Comparison of ENCODE assay signal across 1 cellular context in the genomic region with DNA sequence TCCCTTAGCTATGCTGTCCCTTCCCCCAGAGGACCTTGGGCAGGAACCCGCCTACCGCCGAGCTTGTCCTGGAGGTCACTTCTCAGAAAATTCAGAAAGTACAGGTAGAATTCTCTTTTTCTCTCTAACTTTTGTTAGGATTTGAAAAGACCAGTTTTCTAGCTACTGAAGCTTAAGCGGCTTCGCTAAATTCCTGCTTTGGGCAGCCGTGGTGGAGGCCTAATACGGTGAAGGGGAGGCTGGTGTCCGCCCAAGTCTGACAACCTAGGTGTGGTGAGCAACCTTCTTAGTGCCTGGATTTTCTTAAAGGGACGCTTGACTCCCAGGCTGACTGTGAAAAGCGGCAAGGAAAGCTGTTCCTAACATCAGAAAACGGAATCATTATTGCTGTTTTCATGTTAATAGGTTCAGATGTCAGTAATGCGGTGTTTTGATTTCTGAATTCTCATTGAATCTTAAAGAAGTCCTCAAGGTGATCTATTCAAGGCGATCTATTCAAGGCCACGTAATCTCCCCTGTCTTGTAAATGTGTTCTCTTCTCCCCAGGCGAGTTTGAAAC.
TF ChIP-seq lines count a peak whose summit lies in the region.

No MANE protein-coding gene starts in this region.

TF ChIP-seq in WTC11, 78 proteins besides CTCF, POLR2A, EP300 and RAD21 (continued from another document):
- TF ChIP-seq, protein P1, sequence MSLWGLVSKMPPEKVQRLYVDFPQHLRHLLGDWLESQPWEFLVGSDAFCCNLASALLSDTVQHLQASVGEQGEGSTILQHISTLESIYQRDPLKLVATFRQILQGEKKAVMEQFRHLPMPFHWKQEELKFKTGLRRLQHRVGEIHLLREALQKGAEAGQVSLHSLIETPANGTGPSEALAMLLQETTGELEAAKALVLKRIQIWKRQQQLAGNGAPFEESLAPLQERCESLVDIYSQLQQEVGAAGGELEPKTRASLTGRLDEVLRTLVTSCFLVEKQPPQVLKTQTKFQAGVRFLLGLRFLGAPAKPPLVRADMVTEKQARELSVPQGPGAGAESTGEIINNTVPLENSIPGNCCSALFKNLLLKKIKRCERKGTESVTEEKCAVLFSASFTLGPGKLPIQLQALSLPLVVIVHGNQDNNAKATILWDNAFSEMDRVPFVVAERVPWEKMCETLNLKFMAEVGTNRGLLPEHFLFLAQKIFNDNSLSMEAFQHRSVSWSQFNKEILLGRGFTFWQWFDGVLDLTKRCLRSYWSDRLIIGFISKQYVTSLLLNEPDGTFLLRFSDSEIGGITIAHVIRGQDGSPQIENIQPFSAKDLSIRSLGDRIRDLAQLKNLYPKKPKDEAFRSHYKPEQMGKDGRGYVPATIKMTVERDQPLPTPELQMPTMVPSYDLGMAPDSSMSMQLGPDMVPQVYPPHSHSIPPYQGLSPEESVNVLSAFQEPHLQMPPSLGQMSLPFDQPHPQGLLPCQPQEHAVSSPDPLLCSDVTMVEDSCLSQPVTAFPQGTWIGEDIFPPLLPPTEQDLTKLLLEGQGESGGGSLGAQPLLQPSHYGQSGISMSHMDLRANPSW (CRISPR knock-in tag; conservative IDR thresholded peaks at IDR 0.05; ENCODE audit: low read depth): no peak
- TF ChIP-seq, protein P2, sequence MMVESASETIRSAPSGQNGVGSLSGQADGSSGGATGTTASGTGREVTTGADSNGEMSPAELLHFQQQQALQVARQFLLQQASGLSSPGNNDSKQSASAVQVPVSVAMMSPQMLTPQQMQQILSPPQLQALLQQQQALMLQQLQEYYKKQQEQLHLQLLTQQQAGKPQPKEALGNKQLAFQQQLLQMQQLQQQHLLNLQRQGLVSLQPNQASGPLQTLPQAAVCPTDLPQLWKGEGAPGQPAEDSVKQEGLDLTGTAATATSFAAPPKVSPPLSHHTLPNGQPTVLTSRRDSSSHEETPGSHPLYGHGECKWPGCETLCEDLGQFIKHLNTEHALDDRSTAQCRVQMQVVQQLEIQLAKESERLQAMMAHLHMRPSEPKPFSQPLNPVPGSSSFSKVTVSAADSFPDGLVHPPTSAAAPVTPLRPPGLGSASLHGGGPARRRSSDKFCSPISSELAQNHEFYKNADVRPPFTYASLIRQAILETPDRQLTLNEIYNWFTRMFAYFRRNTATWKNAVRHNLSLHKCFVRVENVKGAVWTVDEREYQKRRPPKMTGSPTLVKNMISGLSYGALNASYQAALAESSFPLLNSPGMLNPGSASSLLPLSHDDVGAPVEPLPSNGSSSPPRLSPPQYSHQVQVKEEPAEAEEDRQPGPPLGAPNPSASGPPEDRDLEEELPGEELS (CRISPR knock-in tag; IDR thresholded peaks at IDR 0.05): peak; percentile 64; the same call in 1 of the 2 replicates
- no peak for TF ChIP-seq ELF4 (CRISPR knock-in tag; IDR thresholded peaks at IDR 0.05; ENCODE audit: low read depth)
- peak; percentile 31; the same call in 1 of the 2 replicates for TF ChIP-seq NFE2L1 (CRISPR knock-in tag; IDR thresholded peaks at IDR 0.05)
- TF ChIP-seq, protein P3, sequence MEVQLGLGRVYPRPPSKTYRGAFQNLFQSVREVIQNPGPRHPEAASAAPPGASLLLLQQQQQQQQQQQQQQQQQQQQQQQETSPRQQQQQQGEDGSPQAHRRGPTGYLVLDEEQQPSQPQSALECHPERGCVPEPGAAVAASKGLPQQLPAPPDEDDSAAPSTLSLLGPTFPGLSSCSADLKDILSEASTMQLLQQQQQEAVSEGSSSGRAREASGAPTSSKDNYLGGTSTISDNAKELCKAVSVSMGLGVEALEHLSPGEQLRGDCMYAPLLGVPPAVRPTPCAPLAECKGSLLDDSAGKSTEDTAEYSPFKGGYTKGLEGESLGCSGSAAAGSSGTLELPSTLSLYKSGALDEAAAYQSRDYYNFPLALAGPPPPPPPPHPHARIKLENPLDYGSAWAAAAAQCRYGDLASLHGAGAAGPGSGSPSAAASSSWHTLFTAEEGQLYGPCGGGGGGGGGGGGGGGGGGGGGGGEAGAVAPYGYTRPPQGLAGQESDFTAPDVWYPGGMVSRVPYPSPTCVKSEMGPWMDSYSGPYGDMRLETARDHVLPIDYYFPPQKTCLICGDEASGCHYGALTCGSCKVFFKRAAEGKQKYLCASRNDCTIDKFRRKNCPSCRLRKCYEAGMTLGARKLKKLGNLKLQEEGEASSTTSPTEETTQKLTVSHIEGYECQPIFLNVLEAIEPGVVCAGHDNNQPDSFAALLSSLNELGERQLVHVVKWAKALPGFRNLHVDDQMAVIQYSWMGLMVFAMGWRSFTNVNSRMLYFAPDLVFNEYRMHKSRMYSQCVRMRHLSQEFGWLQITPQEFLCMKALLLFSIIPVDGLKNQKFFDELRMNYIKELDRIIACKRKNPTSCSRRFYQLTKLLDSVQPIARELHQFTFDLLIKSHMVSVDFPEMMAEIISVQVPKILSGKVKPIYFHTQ (CRISPR knock-in tag; IDR thresholded peaks at IDR 0.05): no peak
- no peak for TF ChIP-seq ZNF263 (CRISPR knock-in tag; IDR thresholded peaks at IDR 0.05; ENCODE audit: low read depth)
- TF ChIP-seq TCF7 (CRISPR knock-in tag; IDR thresholded peaks at IDR 0.05; ENCODE audit: low read depth): no peak
- no peak for TF ChIP-seq GTF2I (CRISPR knock-in tag; conservative IDR thresholded peaks at IDR 0.05)
- no peak for TF ChIP-seq PRRX2 (CRISPR knock-in tag; IDR thresholded peaks at IDR 0.05)
- TF ChIP-seq, protein P4, sequence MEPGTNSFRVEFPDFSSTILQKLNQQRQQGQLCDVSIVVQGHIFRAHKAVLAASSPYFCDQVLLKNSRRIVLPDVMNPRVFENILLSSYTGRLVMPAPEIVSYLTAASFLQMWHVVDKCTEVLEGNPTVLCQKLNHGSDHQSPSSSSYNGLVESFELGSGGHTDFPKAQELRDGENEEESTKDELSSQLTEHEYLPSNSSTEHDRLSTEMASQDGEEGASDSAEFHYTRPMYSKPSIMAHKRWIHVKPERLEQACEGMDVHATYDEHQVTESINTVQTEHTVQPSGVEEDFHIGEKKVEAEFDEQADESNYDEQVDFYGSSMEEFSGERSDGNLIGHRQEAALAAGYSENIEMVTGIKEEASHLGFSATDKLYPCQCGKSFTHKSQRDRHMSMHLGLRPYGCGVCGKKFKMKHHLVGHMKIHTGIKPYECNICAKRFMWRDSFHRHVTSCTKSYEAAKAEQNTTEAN (CRISPR knock-in tag; IDR thresholded peaks at IDR 0.05): no peak; the same call in 1 of the 2 replicates
- no peak for TF ChIP-seq FOXJ3 (CRISPR knock-in tag; IDR thresholded peaks at IDR 0.05; ENCODE audit: borderline replicate concordance)
- TF ChIP-seq MYBL2 (CRISPR knock-in tag; IDR thresholded peaks at IDR 0.05): no peak
- TF ChIP-seq MXD4 (CRISPR knock-in tag; IDR thresholded peaks at IDR 0.05; ENCODE audit: borderline replicate concordance): no peak
- no peak for TF ChIP-seq CREB1 (CRISPR knock-in tag; IDR thresholded peaks at IDR 0.05)
- TF ChIP-seq, protein P5, sequence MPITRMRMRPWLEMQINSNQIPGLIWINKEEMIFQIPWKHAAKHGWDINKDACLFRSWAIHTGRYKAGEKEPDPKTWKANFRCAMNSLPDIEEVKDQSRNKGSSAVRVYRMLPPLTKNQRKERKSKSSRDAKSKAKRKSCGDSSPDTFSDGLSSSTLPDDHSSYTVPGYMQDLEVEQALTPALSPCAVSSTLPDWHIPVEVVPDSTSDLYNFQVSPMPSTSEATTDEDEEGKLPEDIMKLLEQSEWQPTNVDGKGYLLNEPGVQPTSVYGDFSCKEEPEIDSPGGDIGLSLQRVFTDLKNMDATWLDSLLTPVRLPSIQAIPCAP (CRISPR knock-in tag; IDR thresholded peaks at IDR 0.05): 0 out of 2 replicates have a peak, but pooled peaks have one; percentile 26
